1 cellular context compared by ENCODE assay signal in genomic region chr16:81029930-81030604, GRCh38.
TF ChIP-seq lines count a peak whose summit lies in the region.

No MANE protein-coding gene starts in this region.

TF ChIP-seq in GM23338, 12 proteins besides CTCF, POLR2A, EP300 and RAD21:
- TF ChIP-seq CREB1 (CRISPR knock-in tag; IDR thresholded peaks at IDR 0.05; ENCODE audit: low read depth) = no peak
- no peak for TF ChIP-seq ZNF462 (CRISPR knock-in tag; IDR thresholded peaks at IDR 0.05)
- no peak for TF ChIP-seq EZH2phosphoT487 (IDR thresholded peaks at IDR 0.05; ENCODE audit: unreplicated experiment)
- no peak for TF ChIP-seq ZNF114 (CRISPR knock-in tag; IDR thresholded peaks at IDR 0.05)
- TF ChIP-seq ZNF331 (CRISPR knock-in tag; IDR thresholded peaks at IDR 0.05; ENCODE audit: low read depth) = no peak
